1 cellular context compared by ENCODE assay signal in genomic region chr1:1869459-1869858, GRCh38.
TF ChIP-seq lines count a peak whose summit lies in the region.

No MANE protein-coding gene starts in this region.

TF ChIP-seq in GM12878, 131 proteins besides CTCF, POLR2A, EP300 and RAD21:
- TF ChIP-seq SIX5 (IDR thresholded peaks at IDR 0.05; ENCODE audit: low read depth, low read length, severe bottlenecking) = no peak
- TF ChIP-seq ZNF592 (IDR thresholded peaks at IDR 0.05) = no peak
- TF ChIP-seq BCLAF1 (IDR thresholded peaks at IDR 0.05) = no peak
- TF ChIP-seq MTA2 (IDR thresholded peaks at IDR 0.05; ENCODE audit: low read depth) = no peak
- TF ChIP-seq IRF3 (IDR thresholded peaks at IDR 0.05) = no peak
- peak; percentile 65; the same call in 1 of the 2 replicates for TF ChIP-seq SPI1 (IDR thresholded peaks at IDR 0.05; ENCODE audit: borderline replicate concordance, insufficient read depth, low read depth, low read length)
- TF ChIP-seq USF2 (IDR thresholded peaks at IDR 0.05; ENCODE audit: borderline replicate concordance, low read depth, low read length) = no peak
- no peak for TF ChIP-seq GABPA (IDR thresholded peaks at IDR 0.05; ENCODE audit: low read depth)
- TF ChIP-seq SMARCA5 (IDR thresholded peaks at IDR 0.05) = no peak
- no peak for TF ChIP-seq CHD2 (IDR thresholded peaks at IDR 0.05; ENCODE audit: borderline replicate concordance, low read depth, low read length)
- TF ChIP-seq HDGF (IDR thresholded peaks at IDR 0.05) = no peak
- TF ChIP-seq NR2C1 (IDR thresholded peaks at IDR 0.05) = no peak
- TF ChIP-seq NR2F1 (conservative IDR thresholded peaks at IDR 0.05) = 0 out of 2 replicates have a peak, but pooled peaks have one; percentile 9
- no peak for TF ChIP-seq HDAC2 (IDR thresholded peaks at IDR 0.05)
- TF ChIP-seq IKZF1 (conservative IDR thresholded peaks at IDR 0.05) = 0 out of 2 replicates have a peak, but pooled peaks have one; percentile 22
- TF ChIP-seq SP1 (IDR thresholded peaks at IDR 0.05; ENCODE audit: low read depth, low read length) = no peak
